Comparison of ENCODE assay signal across 18 cellular contexts in the genomic region with DNA sequence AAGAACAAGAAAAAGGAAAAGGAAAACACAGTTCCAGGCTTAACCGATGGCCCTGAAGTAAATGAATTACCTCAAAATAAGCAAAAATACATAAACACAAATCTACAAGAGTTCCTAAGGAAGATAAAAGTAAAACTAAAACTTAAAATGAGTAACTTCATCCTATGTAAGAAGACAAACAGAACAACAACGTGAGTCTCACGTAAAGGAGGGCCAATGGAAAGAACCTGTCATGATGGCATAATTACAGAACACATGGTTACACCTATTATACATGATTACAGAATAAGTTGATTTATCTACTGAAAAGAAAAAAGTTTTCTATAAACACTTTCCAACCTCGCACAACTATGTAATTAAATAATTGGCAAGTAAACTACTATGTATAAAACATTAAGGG. TPM values are rescaled to one million over a fixed set of nuclear protein-coding genes. Genes with fewer than 3 reads are reported as not detected.
DNase-seq lines count a peak whose midpoint lies in the region; ATAC-seq, FAIRE-seq and TF ChIP-seq lines count a peak whose summit lies in the region.
"Had no signal": no experiment of that assay in that cellular context is flagged by ENCODE, and none has a peak within 500 bp of the region (broad histone marks: within the 10 kb centered on the region; RNA-seq: fewer than 3 reads in every experiment).

No MANE protein-coding gene starts in this region.

- H3K9me3 Mint-ChIP-seq in natural killer cell: no peaks in the 10 kb centered on the region
- no peaks in the 10 kb centered on the region for H3K9me3 Mint-ChIP-seq in natural killer cell treated with Interleukin-12 subunit alpha and Interleukin-12 subunit beta and Interleukin-15 and Interleukin-18, amount 100 ng/mL, for 72 hours
- H3K9me3 Mint-ChIP-seq in activated CD8-positive, alpha-beta T cell treated with anti-CD3 and anti-CD28 coated beads for 36 hours: peaks cover 7% of the 10 kb centered on the region
- H3K9me3 Mint-ChIP-seq in activated naive CD8-positive, alpha-beta T cell treated with anti-CD3 and anti-CD28 coated beads, Interleukin-2, amount 50 U/mL, for 24 hours: no peaks in the 10 kb centered on the region
- H3K9me3 Mint-ChIP-seq in stimulated activated naive B cell treated with anti-CD40 and anti-IgM and Interleukin-4, amounts not matched to agents 10 μg/mL and 1 μg/mL and 100 μg/mL, for 72 hours: peaks cover 7 to 11% of the 10 kb centered on the region in 2 donors

- intact Hi-C loops in natural killer cell (cut with micrococcal nuclease): no loop called here
- intact Hi-C loops in activated CD8-positive, alpha-beta T cell treated with anti-CD3 and anti-CD28 coated beads for 36 hours (cut with micrococcal nuclease): no loop called here

- peaks cover 39 to 53% of the 10 kb centered on the region in 2 donors for H3K4me1 Mint-ChIP-seq in natural killer cell
- H3K4me1 Mint-ChIP-seq in natural killer cell treated with Interleukin-12 subunit alpha and Interleukin-12 subunit beta and Interleukin-15 and Interleukin-18, amount 100 ng/mL, for 72 hours (ENCODE audit: low read depth in 2 of 2): peaks cover 22 to 33% of the 10 kb centered on the region in 2 donors
- peaks cover 48% of the 10 kb centered on the region for H3K4me1 Mint-ChIP-seq in activated CD8-positive, alpha-beta T cell treated with anti-CD3 and anti-CD28 coated beads for 36 hours (ENCODE audit: low read depth)
- peaks cover 47% of the 10 kb centered on the region for H3K4me1 Mint-ChIP-seq in activated naive CD8-positive, alpha-beta T cell treated with anti-CD3 and anti-CD28 coated beads, Interleukin-2, amount 50 U/mL, for 24 hours
- peaks cover 22 to 32% of the 10 kb centered on the region in 2 donors for H3K4me1 Mint-ChIP-seq in stimulated activated naive B cell treated with anti-CD40 and anti-IgM and Interleukin-4, amounts not matched to agents 10 μg/mL and 1 μg/mL and 100 μg/mL, for 72 hours

- H3K36me3 Mint-ChIP-seq in natural killer cell: no peaks in the 10 kb centered on the region
- H3K36me3 Mint-ChIP-seq in natural killer cell treated with Interleukin-12 subunit alpha and Interleukin-12 subunit beta and Interleukin-15 and Interleukin-18, amount 100 ng/mL, for 72 hours: peaks cover 5% of the 10 kb centered on the region
- H3K36me3 Mint-ChIP-seq in activated CD8-positive, alpha-beta T cell treated with anti-CD3 and anti-CD28 coated beads for 36 hours (ENCODE audit: low read depth): peaks cover 41% of the 10 kb centered on the region
- H3K36me3 Mint-ChIP-seq in activated naive CD8-positive, alpha-beta T cell treated with anti-CD3 and anti-CD28 coated beads, Interleukin-2, amount 50 U/mL, for 24 hours (ENCODE audit: low read depth): peaks cover 29% of the 10 kb centered on the region
- peaks cover 19 to 33% of the 10 kb centered on the region in 2 donors for H3K36me3 Mint-ChIP-seq in stimulated activated naive B cell treated with anti-CD40 and anti-IgM and Interleukin-4, amounts not matched to agents 10 μg/mL and 1 μg/mL and 100 μg/mL, for 72 hours

- peak overlapping the region; percentile 53 to 58 for H3K27ac Mint-ChIP-seq in natural killer cell
- peak overlapping the region in 1 of 2 donors; percentile 61 for H3K27ac Mint-ChIP-seq in natural killer cell treated with Interleukin-12 subunit alpha and Interleukin-12 subunit beta and Interleukin-15 and Interleukin-18, amount 100 ng/mL, for 72 hours
- peak overlapping the region; percentile 0 for H3K27ac Mint-ChIP-seq in activated CD8-positive, alpha-beta T cell treated with anti-CD3 and anti-CD28 coated beads for 36 hours
- peak overlapping the region; percentile 30 for H3K27ac Mint-ChIP-seq in activated naive CD8-positive, alpha-beta T cell treated with anti-CD3 and anti-CD28 coated beads, Interleukin-2, amount 50 U/mL, for 24 hours
- peak overlapping the region; percentile 80 for H3K27ac Mint-ChIP-seq in stimulated activated naive B cell treated with anti-CD40 and anti-IgM and Interleukin-4, amounts not matched to agents 10 μg/mL and 1 μg/mL and 100 μg/mL, for 72 hours

- ATAC-seq in natural killer cell (no peak), GM18873 (IDR thresholded peaks at IDR 0.05; ENCODE audit: low FRiP score, unreplicated experiment) (no peak)
- ATAC-seq in natural killer cell treated with Interleukin-12 subunit alpha and Interleukin-12 subunit beta and Interleukin-15 and Interleukin-18, amount 100 ng/mL, for 72 hours: no peak
- ATAC-seq in activated CD8-positive, alpha-beta T cell treated with anti-CD3 and anti-CD28 coated beads for 36 hours: no peak
- ATAC-seq in activated naive CD8-positive, alpha-beta T cell treated with anti-CD3 and anti-CD28 coated beads, Interleukin-2, amount 50 U/mL, for 24 hours: no peak
- no peak for ATAC-seq in stimulated activated naive B cell treated with anti-CD40 and anti-IgM and Interleukin-4, amounts not matched to agents 10 μg/mL and 1 μg/mL and 100 μg/mL, for 72 hours (replicated peaks)

- DNase-seq in natural killer cell (no peak), D721Med (ENCODE audit: insufficient read length, low spot score) (no peak)
- no peak for DNase-seq in natural killer cell treated with Interleukin-12 subunit alpha and Interleukin-12 subunit beta and Interleukin-15 and Interleukin-18, amount 100 ng/mL, for 72 hours (ENCODE audit: low spot score)
- DNase-seq in activated CD8-positive, alpha-beta T cell treated with anti-CD3 and anti-CD28 coated beads for 36 hours: no peak
- no peak for DNase-seq in activated naive CD8-positive, alpha-beta T cell treated with anti-CD3 and anti-CD28 coated beads, Interleukin-2, amount 50 U/mL, for 24 hours
- DNase-seq in stimulated activated naive B cell treated with anti-CD40 and anti-IgM and Interleukin-4, amounts not matched to agents 10 μg/mL and 1 μg/mL and 100 μg/mL, for 72 hours: no peak
- DNase-seq: ACHN; AML-193; DMS 273 treated with DMSO at 0.1 percent for 48 hours; DND-41; KBM-7; NCI-H1105; NCI-H2081; NCI-H446 treated with DMSO at 0.1 percent for 48 hours; NK-92 treated with Interleukin-12 subunit alpha and Interleukin-12 subunit beta, amount 100 ng/mL, for 24 hours; Peyer's patch had no signal

- no peak for FAIRE-seq in D721Med (lab: Jason Lieb, UNC)
- FAIRE-seq: H54 had no signal

- no peaks in the 10 kb centered on the region for H3K27me3 Mint-ChIP-seq in natural killer cell (ENCODE audit: low read depth in 2 of 2)
- H3K27me3 Mint-ChIP-seq in natural killer cell treated with Interleukin-12 subunit alpha and Interleukin-12 subunit beta and Interleukin-15 and Interleukin-18, amount 100 ng/mL, for 72 hours: no peaks in the 10 kb centered on the region
- H3K27me3 Mint-ChIP-seq in activated CD8-positive, alpha-beta T cell treated with anti-CD3 and anti-CD28 coated beads for 36 hours: no peaks in the 10 kb centered on the region
- no peaks in the 10 kb centered on the region for H3K27me3 Mint-ChIP-seq in activated naive CD8-positive, alpha-beta T cell treated with anti-CD3 and anti-CD28 coated beads, Interleukin-2, amount 50 U/mL, for 24 hours
- H3K27me3 Mint-ChIP-seq in stimulated activated naive B cell treated with anti-CD40 and anti-IgM and Interleukin-4, amounts not matched to agents 10 μg/mL and 1 μg/mL and 100 μg/mL, for 72 hours: no peaks in the 10 kb centered on the region

- CTCF ChIA-PET in activated CD8-positive, alpha-beta T cell treated with anti-CD3 and anti-CD28 coated beads for 36 hours (lab: Charles Lee): no interaction called here

- TF ChIP-seq CTCF in natural killer cell (IDR thresholded peaks at IDR 0.05) (no peak), D721Med (IDR thresholded peaks at IDR 0.05; ENCODE audit: insufficient read depth, missing control alignments) (no peak)
- no peak for TF ChIP-seq CTCF in activated CD8-positive, alpha-beta T cell treated with anti-CD3 and anti-CD28 coated beads for 36 hours (IDR thresholded peaks at IDR 0.05)

- POLR2A ChIA-PET in activated CD8-positive, alpha-beta T cell treated with anti-CD3 and anti-CD28 coated beads for 36 hours (lab: Charles Lee): no interaction called here

- no peak overlapping the region for H3K4me3 Mint-ChIP-seq in natural killer cell
- H3K4me3 Mint-ChIP-seq in natural killer cell treated with Interleukin-12 subunit alpha and Interleukin-12 subunit beta and Interleukin-15 and Interleukin-18, amount 100 ng/mL, for 72 hours: no peak overlapping the region
- H3K4me3 Mint-ChIP-seq in activated CD8-positive, alpha-beta T cell treated with anti-CD3 and anti-CD28 coated beads for 36 hours: no peak overlapping the region
- H3K4me3 Mint-ChIP-seq in activated naive CD8-positive, alpha-beta T cell treated with anti-CD3 and anti-CD28 coated beads, Interleukin-2, amount 50 U/mL, for 24 hours: no peak overlapping the region
- H3K4me3 Mint-ChIP-seq in stimulated activated naive B cell treated with anti-CD40 and anti-IgM and Interleukin-4, amounts not matched to agents 10 μg/mL and 1 μg/mL and 100 μg/mL, for 72 hours: no peak overlapping the region

RNA-seq across cellular contexts. Expression of gene ADAM10, which starts 42.1 kb away (rescaled TPM):
- total RNA-seq in natural killer cell: 100 to 1,000 TPM; 223 to 297 (median 259) TPM
- total RNA-seq in natural killer cell treated with Interleukin-12 subunit alpha and Interleukin-12 subunit beta and Interleukin-15 and Interleukin-18, amount 100 ng/mL, for 72 hours: 100 to 1,000 TPM in 1 of 2 donors, 10 to 100 TPM in 1; 89.9 to 122 TPM
- 10 to 100 TPM; 76.4 to 79.4 TPM for total RNA-seq in activated CD8-positive, alpha-beta T cell treated with anti-CD3 and anti-CD28 coated beads for 36 hours
